ENCODE assay signal across 8 cellular contexts in the genomic region with DNA sequence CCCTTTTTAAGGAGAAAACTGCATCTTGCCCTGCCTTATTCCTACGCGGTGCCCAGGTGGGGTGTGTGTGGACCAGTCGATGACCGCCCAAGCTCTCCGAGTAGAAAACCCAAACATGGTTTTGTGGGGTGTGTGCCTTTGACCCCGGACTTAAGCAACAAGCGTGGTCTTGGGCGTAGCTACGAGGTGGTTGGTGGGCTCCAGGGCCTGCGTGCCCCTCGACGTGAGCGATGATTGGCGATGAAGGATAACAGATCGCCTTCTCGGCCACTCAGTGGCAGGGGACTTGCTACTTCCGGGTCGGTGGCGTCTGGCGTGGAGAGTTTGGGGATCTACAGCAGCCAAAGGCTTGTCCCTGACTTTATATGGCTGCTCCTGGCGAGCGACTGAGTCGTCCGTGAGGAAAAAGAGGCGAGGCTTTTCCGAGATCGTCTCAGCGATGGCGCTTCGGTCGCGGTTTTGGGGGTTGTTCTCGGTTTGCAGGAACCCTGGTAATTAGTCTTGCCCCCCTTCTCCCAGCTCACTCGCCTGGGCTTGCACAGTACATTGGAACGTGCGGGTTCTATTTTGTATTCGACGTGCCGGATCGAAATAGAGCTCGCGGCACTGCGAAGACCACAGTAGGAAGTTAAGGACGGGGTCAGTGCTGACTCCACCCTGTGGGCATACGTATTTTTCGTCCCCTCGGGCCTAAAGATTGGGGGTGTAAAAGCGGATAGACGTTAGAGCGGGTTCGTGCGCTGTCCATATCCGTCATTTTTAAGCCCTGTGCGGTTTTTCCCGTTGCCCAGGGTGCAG. TPM values are rescaled to one million over a fixed set of nuclear protein-coding genes. Genes with fewer than 3 reads are reported as not detected.
DNase-seq lines count a peak whose midpoint lies in the region; ATAC-seq and TF ChIP-seq lines count a peak whose summit lies in the region.

A gene (plus strand): TSS at position 319 of the 798 bp plus-strand sequence. CDS start 121 bp downstream, at position 440.

- intact Hi-C loops in T-helper 2 cell treated with Interferon-gamma antibody and Interleukin-4, amounts not matched to agents 100 ng/mL and 5 ng/mL, for 36 hours (cut with micrococcal nuclease) = loop anchor here (1.0 to 2.0 kb wide), 2 partner anchors 62 to 178 kb away; no protein-coding TSS in a partner anchor
- intact Hi-C loops in psoas muscle (cut with DNase I) (loop anchor here in 1 of 2 donors (2.0 to 10.0 kb wide), 2 partner anchors 64 to 244 kb away; a partner anchor contains a TSS), uterus (cut with DNase I; ENCODE audit: low total_unique reads) (no loop called here)

- H3K36me3 ChIP-seq in right atrium auricular region (peaks cover 38% of the 10 kb centered on the region), psoas muscle (ENCODE audit: insufficient read depth in 1 of 2, low read depth in 1 of 2) (peaks cover 2 to 59% of the 10 kb centered on the region in 2 donors), uterus (no peaks in the 10 kb centered on the region)

- DNase-seq in NCI-H187 treated with DMSO at 0.1 percent for 48 hours (lab: John Stamatoyannopoulos, UW) (peak; percentile 85), anterior cingulate cortex (lab: John Stamatoyannopoulos, UW) (peak; percentile 56 to 98 (median 94)), right atrium auricular region (ENCODE audit: low spot score) (peak; percentile 98), psoas muscle (peak; percentile 95 to 97), uterus (peak; percentile 93 to 96)

- TF ChIP-seq CTCF in right atrium auricular region (IDR thresholded peaks at IDR 0.05) = no peak
- TF ChIP-seq CTCF in psoas muscle (IDR thresholded peaks at IDR 0.05) = no peak
- no peak for TF ChIP-seq CTCF in uterus (IDR thresholded peaks at IDR 0.05)

- no peaks in the 10 kb centered on the region for H3K9me3 ChIP-seq in right atrium auricular region
- no peaks in the 10 kb centered on the region for H3K9me3 ChIP-seq in psoas muscle
- no peaks in the 10 kb centered on the region for H3K9me3 ChIP-seq in uterus

- peak; percentile 75 for ATAC-seq in GM18499 (IDR thresholded peaks at IDR 0.05; ENCODE audit: insufficient read depth, unreplicated experiment)
- peak; percentile 88 for ATAC-seq in HG02943 (IDR thresholded peaks at IDR 0.05; ENCODE audit: low read depth, unreplicated experiment)
- ATAC-seq in psoas muscle = peak; percentile 90 to 92 (median 91)

- peak within 1 kb of the TSS; percentile 99 for H3K27ac ChIP-seq in right atrium auricular region
- H3K27ac ChIP-seq in psoas muscle = peak within 1 kb of the TSS; percentile 93
- H3K27ac ChIP-seq in uterus = peak within 1 kb of the TSS; percentile 92 to 100

- H3K4me3 ChIP-seq in right atrium auricular region (peak within 1 kb of the TSS; percentile 92 to 99), psoas muscle (peak within 1 kb of the TSS; percentile 96), uterus (peak within 1 kb of the TSS; percentile 92 to 99)

- H3K4me1 ChIP-seq in right atrium auricular region = peaks cover 0 to 48% of the 10 kb centered on the region in 2 donors
- peaks cover 32% of the 10 kb centered on the region for H3K4me1 ChIP-seq in psoas muscle
- peaks cover 21 to 23% of the 10 kb centered on the region in 2 donors for H3K4me1 ChIP-seq in uterus

- H3K27me3 ChIP-seq in right atrium auricular region (no peaks in the 10 kb centered on the region), psoas muscle (ENCODE audit: insufficient read depth in 3 of 3, low read length in 2 of 3) (no peaks in the 10 kb centered on the region), uterus (no peaks in the 10 kb centered on the region)

- 0% methylated on average over 55 of the region's 55 CpGs for WGBS in psoas muscle, 3 donors

- peak; percentile 29 to 67 for TF ChIP-seq POLR2A in uterus (IDR thresholded peaks at IDR 0.05)

RNA-seq across cellular contexts. Expression of the gene that starts here (rescaled TPM):
- 77.7 and 82.4 TPM in 2 replicates for total RNA-seq in T-helper 2 cell treated with Interferon-gamma antibody and Interleukin-4, amounts not matched to agents 100 ng/mL and 5 ng/mL, for 36 hours
- total RNA-seq in right atrium auricular region (10 to 100 TPM; 62.3 to 66.0 TPM), psoas muscle (10 to 100 TPM; 45.0 to 71.9 (median 60.1) TPM), uterus (10 to 100 TPM; 23.5 to 66.0 (median 46.8) TPM)
- 100 to 1,000 TPM in 2 of 3 donors, 10 to 100 TPM in 1; 98.7 to 149 (median 145) TPM for polyA plus RNA-seq in psoas muscle

Comparison
In these comparisons a context has a peak if more than half of its experiments do, and no peak if none do; other contexts are left out.
1. Peak in every context shown above with its lines: DNase-seq, ATAC-seq, H3K4me3 ChIP-seq and H3K27ac ChIP-seq.